In genomic region chr2:70887550-70888229, GRCh38 we compare ENCODE assay signal across 8 cellular contexts. TPM values are rescaled to one million over a fixed set of nuclear protein-coding genes. Genes with fewer than 3 reads are reported as not detected.
DNase-seq lines count a peak whose midpoint lies in the region; ATAC-seq, FAIRE-seq and TF ChIP-seq lines count a peak whose summit lies in the region.
"Had no signal": no experiment of that assay in that cellular context is flagged by ENCODE, and none has a peak within 500 bp of the region (broad histone marks: within the 10 kb centered on the region; RNA-seq: fewer than 3 reads in every experiment).

No MANE protein-coding gene starts in this region.

- no peak overlapping the region for H3K4ac ChIP-seq in H1 (replicated peaks; ENCODE audit: insufficient read length, low read depth, low read length)

- peaks cover 14% of the 10 kb centered on the region for H3K9me3 Mint-ChIP-seq in nephron

- POLR2A ChIA-PET in H1 (lab: Charles Lee; ENCODE audit: partially characterized antibody): interaction anchor here (0.7 to 1.2 kb wide), 3 partner anchors 15 to 20 kb away, joined by 3 to 4 read pairs (median 4); no protein-coding TSS in a partner anchor

- H2AK5ac ChIP-seq in H1 (ENCODE audit: low read depth, low read length): no peak overlapping the region

- H3K23me2 ChIP-seq in H1 (ENCODE audit: low read depth, low read length): peaks cover 4% of the 10 kb centered on the region; the same call in 1 of the 2 replicates

- H3K9ac ChIP-seq in H1 (replicated peaks in 1 of 4; ENCODE audit: extremely low read depth in 1 of 4, low read depth in 3 of 4, low read length in 3 of 4): no peak overlapping the region; a peak in 1 of 7 replicates

- H3K4me1 ChIP-seq in H1 (replicated peaks in 1 of 4; ENCODE audit: control insufficient read depth in 3 of 4, insufficient read depth in 4 of 4, low read length in 3 of 4): peaks cover 0 to 20% (median 6%) of the 10 kb centered on the region in 4 experiments; a peak in 5 of 7 replicates

- no peak for TF ChIP-seq POLR2A in H1 (IDR thresholded peaks at IDR 0.05; ENCODE audit: control extremely low read depth in 1 of 2, low read depth in 2 of 2, low read length in 2 of 2)
- no peak for TF ChIP-seq POLR2A in GM12892 (IDR thresholded peaks at IDR 0.05; ENCODE audit: low read depth, low read length)

- peaks cover 23% of the 10 kb centered on the region in 2 experiments for H4K20me1 ChIP-seq in H1 (replicated peaks in 1 of 2; ENCODE audit: control insufficient read depth in 1 of 2, insufficient read depth in 2 of 2, low read length in 2 of 2)

- WGBS in H1 (ENCODE audit: extremely low coverage in 1 of 2, insufficient coverage in 1 of 2, insufficient read length in 1 of 2, insufficient replicate concordance in 2 of 2, low coverage in 1 of 2, low lambda C conversion rate in 2 of 2, missing lambda C conversion rate in 1 of 2), 2 experiments: 1% methylated on average over 23 of the region's 56 CpGs; no CpG with 5 or more reads in 1 of the 2 experiments

- H3K79me2 ChIP-seq in H1 (ENCODE audit: control insufficient read depth in 1 of 2, insufficient read depth in 2 of 2, low read length in 2 of 2): no peaks in the 10 kb centered on the region

- H2BK20ac ChIP-seq in H1 (ENCODE audit: low read length): no peak overlapping the region

- no peaks in the 10 kb centered on the region for H3K79me1 ChIP-seq in H1 (ENCODE audit: low read depth, low read length)

- peak overlapping the region; percentile 72 to 78 (median 78) for H3K4me3 Mint-ChIP-seq in nephron

- peak; percentile 30 for DNase-seq in GM20000 (ENCODE audit: low spot score)
- DNase-seq in NCI-H2227 treated with DMSO at 0.1 percent for 48 hours (lab: John Stamatoyannopoulos, UW): peak; percentile 71
- DNase-seq in H1 (ENCODE audit: low read depth in 1 of 2, low spot score in 2 of 2): peak in 1 of 2 experiments; percentile 90
- no peak for DNase-seq in GM12892 (ENCODE audit: insufficient read length)

- H4K8ac ChIP-seq in H1 (ENCODE audit: extremely low read depth, insufficient read depth, low read length): no peak overlapping the region; the same call in none of the 2 replicates

- peaks cover 35% of the 10 kb centered on the region for H3K4me1 Mint-ChIP-seq in nephron

- H3K18ac ChIP-seq in H1 (ENCODE audit: extremely low read depth, low read length): peak overlapping the region; percentile 81; the same call in 1 of the 2 replicates

- no peak overlapping the region for H2BK12ac ChIP-seq in H1 (ENCODE audit: low read depth, low read length)

- no peak overlapping the region for H3K56ac ChIP-seq in H1 (replicated peaks; ENCODE audit: insufficient read length, low read depth, low read length)

- no peak for TF ChIP-seq EP300 in H1 (IDR thresholded peaks at IDR 0.05; ENCODE audit: borderline replicate concordance in 1 of 2, low read depth in 2 of 2, low read length in 2 of 2)

- H3K27me3 ChIP-seq in H1 (replicated peaks in 1 of 4; ENCODE audit: control insufficient read depth in 3 of 4, extremely low read depth in 1 of 4, insufficient read depth in 3 of 4, low read length in 3 of 4): peaks cover 77 to 100% (median 93%) of the 10 kb centered on the region in 4 experiments

- no peak for FAIRE-seq in H1 (lab: Jason Lieb, UNC)
- no peak for FAIRE-seq in GM12892 (lab: Jason Lieb, UNC)

- H3K14ac ChIP-seq in H1 (ENCODE audit: insufficient read length): no peak overlapping the region

- TF ChIP-seq CTCF in GM20000 (IDR thresholded peaks at IDR 0.05; ENCODE audit: extremely low read depth, missing control alignments): no peak
- no peak for TF ChIP-seq CTCF in H1 (IDR thresholded peaks at IDR 0.05; ENCODE audit: control extremely low read depth in 1 of 3, insufficient read depth in 1 of 3, low read depth in 1 of 3, low read length in 3 of 3)
- TF ChIP-seq CTCF in nephron (IDR thresholded peaks at IDR 0.05; ENCODE audit: unreplicated experiment in 3 of 3): no peak

- ATAC-seq in HG02610 (IDR thresholded peaks at IDR 0.05; ENCODE audit: unreplicated experiment): no peak
- no peak for ATAC-seq in HG03039 (IDR thresholded peaks at IDR 0.05; ENCODE audit: unreplicated experiment)

- H3K4me3 ChIP-seq in H1 (ENCODE audit: extremely low read depth in 1 of 4, insufficient read depth in 2 of 4, low read depth in 3 of 4, low read length in 4 of 4): peak overlapping the region; percentile 22 to 62 (median 40); a peak in 7 of 8 replicates
- H3K4me3 ChIP-seq: SK-N-MC had no signal

- H3K27me3 Mint-ChIP-seq in nephron (ENCODE audit: low read depth): peaks cover 100% of the 10 kb centered on the region

- peak overlapping the region; percentile 60 to 81 for H3K4me2 ChIP-seq in H1 (ENCODE audit: insufficient read depth in 1 of 2, low read depth in 2 of 2, low read length in 2 of 2)

- CTCF ChIA-PET in H1 (lab: Charles Lee; ENCODE audit: partially characterized antibody): interaction anchor here (0.6 to 1.5 kb wide), 4 partner anchors 27 to 100 kb away, joined by 3 to 5 read pairs (median 4); no protein-coding TSS in a partner anchor

- H3K9me3 ChIP-seq in H1 (ENCODE audit: insufficient read depth in 2 of 2, low read depth in 1 of 2, low read length in 1 of 2): no peaks in the 10 kb centered on the region

- no peak overlapping the region for H2BK120ac ChIP-seq in H1 (replicated peaks; ENCODE audit: low read depth, low read length)

- H2AFZ ChIP-seq in H1 (ENCODE audit: low read length): no peak overlapping the region; the same call in 1 of the 2 replicates

- H3K27ac ChIP-seq in H1 (ENCODE audit: low read depth, low read length): no peak overlapping the region
- H3K27ac ChIP-seq: SK-N-MC had no signal

- H4K5ac ChIP-seq in H1 (ENCODE audit: insufficient read length, low read depth, low read length): no peak overlapping the region

- peak overlapping the region; percentile 20; the same call in 1 of the 2 replicates for H2BK5ac ChIP-seq in H1 (ENCODE audit: low read depth, low read length)

- no peak overlapping the region for H3K27ac Mint-ChIP-seq in nephron

- no peak overlapping the region for H3K23ac ChIP-seq in H1 (ENCODE audit: insufficient read length)

- no peak for TF ChIP-seq RAD21 in H1 (IDR thresholded peaks at IDR 0.05 in 1 of 2, conservative IDR thresholded peaks at IDR 0.05 in 1 of 2; ENCODE audit: low read depth in 2 of 2, low read length in 2 of 2)

- no peak overlapping the region for H2BK15ac ChIP-seq in H1 (ENCODE audit: low read length)

- H4K91ac ChIP-seq in H1 (replicated peaks; ENCODE audit: insufficient read length, low read length): no peak overlapping the region

- H3K36me3 ChIP-seq in H1 (ENCODE audit: control insufficient read depth in 2 of 4, insufficient read depth in 4 of 4, low read length in 3 of 4): no peaks in the 10 kb centered on the region

- no peaks in the 10 kb centered on the region for H3K36me3 Mint-ChIP-seq in nephron (ENCODE audit: low read depth)

TF ChIP-seq in H1, 55 proteins besides CTCF, POLR2A, EP300 and RAD21 (continues in another document):
- TF ChIP-seq, protein P1, sequence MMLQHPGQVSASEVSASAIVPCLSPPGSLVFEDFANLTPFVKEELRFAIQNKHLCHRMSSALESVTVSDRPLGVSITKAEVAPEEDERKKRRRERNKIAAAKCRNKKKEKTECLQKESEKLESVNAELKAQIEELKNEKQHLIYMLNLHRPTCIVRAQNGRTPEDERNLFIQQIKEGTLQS (IDR thresholded peaks at IDR 0.05; ENCODE audit: insufficient read depth, low read depth, low read length): no peak
- no peak for TF ChIP-seq ATF2 (IDR thresholded peaks at IDR 0.05; ENCODE audit: low read length)

RNA-seq across cellular contexts. Expression of gene VAX2, which starts 12.7 kb away (rescaled TPM):
- not detected in 2 replicates for total RNA-seq in H1 (2021; fragmentation: NEBNext Ultra II Directional; extraction: Animal tissue kit (Norgen Biotek cat#: 25700))
- polyA plus RNA-seq in H1 (2011; rRNA removed): not detected in 2 replicates
- 0.04 TPM for polyA plus RNA-seq in H1 (2011; cell fraction: cytosol; rRNA removed)
- polyA plus RNA-seq in H1 (2011; cell fraction: nucleus; rRNA removed): 0.14 TPM
- not detected in 4 replicates for polyA plus RNA-seq in H1 (2012, experiment 1 of 2)
- polyA plus RNA-seq in H1 (2012, experiment 2 of 2): not detected
- not detected for polyA plus RNA-seq in H1 (2013, experiment 1 of 2)
- not detected for polyA plus RNA-seq in H1 (2013, experiment 2 of 2)
- not detected in 2 replicates for polyA minus RNA-seq in H1 (2011; rRNA and poly(A)+ RNA removed)
- not detected for polyA minus RNA-seq in H1 (2011; cell fraction: cytosol; rRNA and poly(A)+ RNA removed)
- not detected for polyA minus RNA-seq in H1 (2011; cell fraction: nucleus; rRNA and poly(A)+ RNA removed)
- polyA plus RNA-seq in GM12892 (2012; ENCODE audit: missing spikeins): not detected

RNA-seq across cellular contexts. Expression of gene ATP6V1B1, which starts 48.0 kb away (rescaled TPM):
- not detected in 2 replicates for total RNA-seq in H1 (2021; fragmentation: NEBNext Ultra II Directional; extraction: Animal tissue kit (Norgen Biotek cat#: 25700))
- polyA plus RNA-seq in H1 (2011; rRNA removed): 0.17 TPM in 1 of 2 replicates, not detected in the other
- polyA plus RNA-seq in H1 (2011; cell fraction: cytosol; rRNA removed): not detected
- 0.31 TPM for polyA plus RNA-seq in H1 (2011; cell fraction: nucleus; rRNA removed)
- 0.18 to 0.19 TPM in 2 of 4 replicates, not detected in the others for polyA plus RNA-seq in H1 (2012, experiment 1 of 2)
- not detected for polyA plus RNA-seq in H1 (2012, experiment 2 of 2)
- 0.04 TPM for polyA plus RNA-seq in H1 (2013, experiment 1 of 2)
- polyA plus RNA-seq in H1 (2013, experiment 2 of 2): not detected
- not detected in 2 replicates for polyA minus RNA-seq in H1 (2011; rRNA and poly(A)+ RNA removed)
- not detected for polyA minus RNA-seq in H1 (2011; cell fraction: cytosol; rRNA and poly(A)+ RNA removed)
- not detected for polyA minus RNA-seq in H1 (2011; cell fraction: nucleus; rRNA and poly(A)+ RNA removed)
- polyA plus RNA-seq in GM12892 (2012; ENCODE audit: missing spikeins): not detected

RNA-seq across cellular contexts. Expression of gene CD207, which starts 52.1 kb away (rescaled TPM):
- total RNA-seq in H1 (2021; fragmentation: NEBNext Ultra II Directional; extraction: Animal tissue kit (Norgen Biotek cat#: 25700)): not detected in 2 replicates
- polyA plus RNA-seq in H1 (2011; rRNA removed): not detected in 2 replicates
- not detected for polyA plus RNA-seq in H1 (2011; cell fraction: cytosol; rRNA removed)
- not detected for polyA plus RNA-seq in H1 (2011; cell fraction: nucleus; rRNA removed)
- polyA plus RNA-seq in H1 (2012, experiment 1 of 2): not detected in 4 replicates
- polyA plus RNA-seq in H1 (2012, experiment 2 of 2): not detected
- not detected for polyA plus RNA-seq in H1 (2013, experiment 1 of 2)
- not detected for polyA plus RNA-seq in H1 (2013, experiment 2 of 2)
- polyA minus RNA-seq in H1 (2011; rRNA and poly(A)+ RNA removed): not detected in 2 replicates
- polyA minus RNA-seq in H1 (2011; cell fraction: cytosol; rRNA and poly(A)+ RNA removed): not detected
- not detected for polyA minus RNA-seq in H1 (2011; cell fraction: nucleus; rRNA and poly(A)+ RNA removed)
- not detected for polyA plus RNA-seq in GM12892 (2012; ENCODE audit: missing spikeins)
